ENCODE assay signal across 13 cellular contexts in genomic region chr22:36397081-36397766, GRCh38. TPM values are rescaled to one million over a fixed set of nuclear protein-coding genes. Genes with fewer than 3 reads are reported as not detected.
A peak's percentile ranks its signal among the peaks of the same experiment; 100 is the strongest.
DNase-seq lines count a peak whose midpoint lies in the region; ATAC-seq and TF ChIP-seq lines count a peak whose summit lies in the region.
"Had no signal": no experiment of that assay in that cellular context is flagged by ENCODE, and none has a peak within 500 bp of the region (broad histone marks: within the 10 kb centered on the region; RNA-seq: fewer than 3 reads in every experiment).

No MANE protein-coding gene starts in this region.

- H3K4me3 Mint-ChIP-seq in activated CD4-positive, alpha-beta T cell treated with anti-CD3 and anti-CD28 coated beads, Interleukin-2, amount 10 ng/mL, durations not matched to agents 24 days and 14 days, result no peak overlapping the region

- no peaks in the 10 kb centered on the region for H3K36me3 Mint-ChIP-seq in activated CD4-positive, alpha-beta T cell treated with anti-CD3 and anti-CD28 coated beads, Interleukin-2, amount 10 ng/mL, durations not matched to agents 24 days and 14 days (ENCODE audit: low read depth)

- H3K79me2 ChIP-seq in smooth muscle cell (ENCODE audit: low read depth), result no peaks in the 10 kb centered on the region

- H3F3A ChIP-seq in smooth muscle cell (ENCODE audit: low read depth), result no peaks in the 10 kb centered on the region

- H3K27me3 ChIP-seq in foreskin keratinocyte (no peaks in the 10 kb centered on the region), smooth muscle cell (ENCODE audit: low read depth) (no peaks in the 10 kb centered on the region)
- H3K27me3 ChIP-seq: dorsolateral prefrontal cortex had no signal

- H3K4me2 ChIP-seq in smooth muscle cell, result peak overlapping the region; percentile 8

- H3K4me1 Mint-ChIP-seq in activated CD4-positive, alpha-beta T cell treated with anti-CD3 and anti-CD28 coated beads, Interleukin-2, amount 10 ng/mL, durations not matched to agents 24 days and 14 days, result peaks cover 7% of the 10 kb centered on the region

- no peaks in the 10 kb centered on the region for H3K9me3 ChIP-seq in smooth muscle cell (replicated peaks; ENCODE audit: low read depth)

- TF ChIP-seq CTCF in foreskin keratinocyte (conservative IDR thresholded peaks at IDR 0.05) (no peak), smooth muscle cell (IDR thresholded peaks at IDR 0.05; ENCODE audit: borderline replicate concordance, insufficient read depth, poor library complexity, severe bottlenecking) (no peak)

- H3K4me3 ChIP-seq in smooth muscle cell, result no peak overlapping the region
- H3K4me3 ChIP-seq: dorsolateral prefrontal cortex had no signal

- ATAC-seq in SK-N-SH treated with all-trans-retinoic acid at 6 μM for 48 hours (peak; percentile 30; the same call in 2 of the 3 replicates), foreskin keratinocyte (no peak), GM21528 (IDR thresholded peaks at IDR 0.05; ENCODE audit: low FRiP score, unreplicated experiment) (no peak), HG02759 (IDR thresholded peaks at IDR 0.05; ENCODE audit: unreplicated experiment) (no peak)
- ATAC-seq: stimulated activated naive CD8-positive, alpha-beta T cell treated with anti-CD3 and anti-CD28 coated beads, Interleukin-15, Interleukin-2, amounts not matched to agents 100 U/mL and 50 U/mL, for 24 hours had no signal

- no peaks in the 10 kb centered on the region for H4K20me1 ChIP-seq in smooth muscle cell (ENCODE audit: low read depth)

- H3K9me3 Mint-ChIP-seq in activated CD4-positive, alpha-beta T cell treated with anti-CD3 and anti-CD28 coated beads, Interleukin-2, amount 10 ng/mL, durations not matched to agents 24 days and 14 days, result no peaks in the 10 kb centered on the region

- H2AFZ ChIP-seq in smooth muscle cell (ENCODE audit: low read depth), result no peak overlapping the region

- H3K27ac Mint-ChIP-seq in activated CD4-positive, alpha-beta T cell treated with anti-CD3 and anti-CD28 coated beads, Interleukin-2, amount 10 ng/mL, durations not matched to agents 24 days and 14 days, result peak overlapping the region; percentile 25

- H3K27me3 Mint-ChIP-seq in activated CD4-positive, alpha-beta T cell treated with anti-CD3 and anti-CD28 coated beads, Interleukin-2, amount 10 ng/mL, durations not matched to agents 24 days and 14 days, result no peaks in the 10 kb centered on the region

- intact Hi-C loops in activated CD4-positive, alpha-beta T cell treated with anti-CD3 and anti-CD28 coated beads, Interleukin-2, amount 10 ng/mL, durations not matched to agents 24 days and 14 days (cut with micrococcal nuclease), result no loop called here

- H3K27ac ChIP-seq in foreskin keratinocyte, result peak overlapping the region; percentile 77
- peak overlapping the region; percentile 78 for H3K27ac ChIP-seq in smooth muscle cell (ENCODE audit: low read depth)
- H3K27ac ChIP-seq: dorsolateral prefrontal cortex, HL-60 had no signal

- H3K4me1 ChIP-seq in foreskin keratinocyte (peaks cover 43% of the 10 kb centered on the region), smooth muscle cell (ENCODE audit: low read depth) (no peaks in the 10 kb centered on the region)

- WGBS in smooth muscle cell (ENCODE audit: low lambda C conversion rate), result 66% methylated on average over 8 of the region's 8 CpGs

- H3K36me3 ChIP-seq in smooth muscle cell (ENCODE audit: low read depth), result no peaks in the 10 kb centered on the region

- DNase-seq in activated CD4-positive, alpha-beta T cell treated with anti-CD3 and anti-CD28 coated beads, Interleukin-2, amount 10 ng/mL, durations not matched to agents 24 days and 14 days, result no peak
- DNase-seq in activated CD4-positive, alpha-beta T cell treated with anti-CD3 and anti-CD28 coated beads for 1 hour, result no peak
- peak in 1 of 2 donors; percentile 83 for DNase-seq in foreskin keratinocyte
- no peak for DNase-seq in smooth muscle cell (lab: John Stamatoyannopoulos, UW; ENCODE audit: unreplicated experiment)
- DNase-seq in stimulated activated CD4-positive, alpha-beta T cell treated with anti-CD3 and anti-CD28 coated beads, Interleukin-2, amount 100 ng/mL, for 48 hours, result no peak
- DNase-seq: 8988T; activated T-cell treated with anti-CD3 and anti-CD28 coated beads, Interleukin-2, amount 50 U/mL, for 48 hours; dorsolateral prefrontal cortex; stimulated activated naive CD8-positive, alpha-beta T cell treated with anti-CD3 and anti-CD28 coated beads, Interleukin-15, Interleukin-2, amounts not matched to agents 100 U/mL and 50 U/mL, for 24 hours had no signal

- H3K9ac ChIP-seq in smooth muscle cell (ENCODE audit: low read depth), result peak overlapping the region; percentile 62

TF ChIP-seq in SK-N-SH treated with all-trans-retinoic acid at 6 μM for 48 hours, 23 proteins besides CTCF, POLR2A, EP300 and RAD21:
- TF ChIP-seq CREB5 (CRISPR knock-in tag; IDR thresholded peaks at IDR 0.05; ENCODE audit: low read depth) (no peak), PATZ1 (CRISPR knock-in tag; IDR thresholded peaks at IDR 0.05; ENCODE audit: borderline replicate concordance) (no peak), SNAI2 (CRISPR knock-in tag; IDR thresholded peaks at IDR 0.05) (no peak), OSR1 (CRISPR knock-in tag; IDR thresholded peaks at IDR 0.05) (no peak), RARB (CRISPR knock-in tag; IDR thresholded peaks at IDR 0.05) (no peak), TOX (CRISPR knock-in tag; IDR thresholded peaks at IDR 0.05; ENCODE audit: borderline replicate concordance) (no peak), TSHZ2 (CRISPR knock-in tag; IDR thresholded peaks at IDR 0.05) (no peak)

RNA-seq across cellular contexts. Expression of gene MYH9, which starts 9.5 kb away (rescaled TPM):
- 625 and 633 TPM in 2 replicates for total RNA-seq in activated CD4-positive, alpha-beta T cell treated with anti-CD3 and anti-CD28 coated beads, Interleukin-2, amount 10 ng/mL, durations not matched to agents 24 days and 14 days
- total RNA-seq in foreskin keratinocyte (926 and 995 TPM in 2 replicates), smooth muscle cell (350 and 378 TPM in 2 replicates)
- polyA plus RNA-seq in foreskin keratinocyte (295 and 315 TPM in 2 replicates), smooth muscle cell (361 and 382 TPM in 2 replicates)
